Comparison of ENCODE assay signal across 1 cellular context in the genomic region with DNA sequence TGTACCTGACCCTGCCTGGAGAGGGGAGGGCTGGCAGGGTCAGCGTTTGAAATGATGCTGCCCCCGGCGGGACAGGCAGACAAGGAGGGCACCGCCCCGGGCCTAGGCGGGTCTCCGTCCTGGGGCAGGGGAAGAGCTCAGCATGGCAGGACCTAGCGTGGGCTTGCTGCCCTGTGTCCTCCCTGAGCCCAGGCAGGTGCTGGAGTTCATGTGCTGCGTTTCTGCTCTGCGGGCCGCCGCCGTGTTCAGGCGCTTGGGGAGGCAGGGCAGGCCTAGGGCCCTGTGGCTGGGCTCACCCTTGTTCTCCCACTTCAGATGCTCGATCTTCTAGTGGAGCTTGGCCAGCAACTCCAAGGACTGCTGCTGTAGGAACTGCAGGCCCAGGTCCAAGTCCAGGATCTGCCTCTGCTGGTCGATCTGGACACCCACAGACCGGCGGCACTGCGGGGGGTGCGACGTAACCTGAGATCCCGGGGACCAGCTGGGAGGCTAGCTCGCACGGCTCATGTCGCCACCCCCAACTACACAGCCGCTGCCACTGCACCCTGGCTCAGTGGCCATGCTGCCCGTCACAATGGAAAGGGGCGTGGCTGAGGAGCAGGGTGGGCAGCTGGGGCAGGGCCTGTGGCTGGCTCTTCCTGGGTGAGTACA.
TF ChIP-seq lines count a peak whose summit lies in the region.

No MANE protein-coding gene starts in this region.

TF ChIP-seq in HEK293, 187 proteins besides CTCF, POLR2A, EP300 and RAD21 (continued from another document and continues in another):
- TF ChIP-seq, protein P1, sequence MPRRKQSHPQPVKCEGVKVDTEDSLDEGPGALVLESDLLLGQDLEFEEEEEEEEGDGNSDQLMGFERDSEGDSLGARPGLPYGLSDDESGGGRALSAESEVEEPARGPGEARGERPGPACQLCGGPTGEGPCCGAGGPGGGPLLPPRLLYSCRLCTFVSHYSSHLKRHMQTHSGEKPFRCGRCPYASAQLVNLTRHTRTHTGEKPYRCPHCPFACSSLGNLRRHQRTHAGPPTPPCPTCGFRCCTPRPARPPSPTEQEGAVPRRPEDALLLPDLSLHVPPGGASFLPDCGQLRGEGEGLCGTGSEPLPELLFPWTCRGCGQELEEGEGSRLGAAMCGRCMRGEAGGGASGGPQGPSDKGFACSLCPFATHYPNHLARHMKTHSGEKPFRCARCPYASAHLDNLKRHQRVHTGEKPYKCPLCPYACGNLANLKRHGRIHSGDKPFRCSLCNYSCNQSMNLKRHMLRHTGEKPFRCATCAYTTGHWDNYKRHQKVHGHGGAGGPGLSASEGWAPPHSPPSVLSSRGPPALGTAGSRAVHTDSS (tag by site-specific recombination; IDR thresholded peaks at IDR 0.05) = no peak
- TF ChIP-seq SP3 (tag by site-specific recombination; IDR thresholded peaks at IDR 0.05) (no peak), ZFP37 (tag by site-specific recombination; IDR thresholded peaks at IDR 0.05) (no peak), ZIC2 (tag by site-specific recombination; IDR thresholded peaks at IDR 0.05) (peak; percentile 76), ZNF221 (tag by site-specific recombination; IDR thresholded peaks at IDR 0.05; ENCODE audit: borderline replicate concordance) (no peak), SP7 (tag by site-specific recombination; IDR thresholded peaks at IDR 0.05) (no peak), GLIS2 (tag by site-specific recombination; IDR thresholded peaks at IDR 0.05) (peak; percentile 35; the same call in 1 of the 2 replicates), ZNF239 (tag by site-specific recombination; IDR thresholded peaks at IDR 0.05) (no peak), WT1 (tag by site-specific recombination; IDR thresholded peaks at IDR 0.05) (no peak), ZNF549 (tag by site-specific recombination; IDR thresholded peaks at IDR 0.05) (no peak), ZBTB17 (tag by site-specific recombination; IDR thresholded peaks at IDR 0.05) (peak; percentile 31; the same call in 1 of the 2 replicates), ZNF664 (tag by site-specific recombination; IDR thresholded peaks at IDR 0.05) (no peak), GFI1B (tag by site-specific recombination; IDR thresholded peaks at IDR 0.05) (no peak), HOXD13 (CRISPR knock-in tag; IDR thresholded peaks at IDR 0.05; ENCODE audit: borderline replicate concordance) (no peak), ZBTB1 (tag by site-specific recombination; IDR thresholded peaks at IDR 0.05) (no peak), ZNF223 (tag by site-specific recombination; IDR thresholded peaks at IDR 0.05) (no peak), ZNF133 (tag by site-specific recombination; IDR thresholded peaks at IDR 0.05) (no peak), ZNF670 (tag by site-specific recombination; IDR thresholded peaks at IDR 0.05; ENCODE audit: low read depth) (no peak), ZNF169 (tag by site-specific recombination; IDR thresholded peaks at IDR 0.05) (no peak), ZNF341 (tag by site-specific recombination; IDR thresholded peaks at IDR 0.05; ENCODE audit: low read depth) (peak; percentile 34; the same call in 1 of the 2 replicates), ZXDB (tag by site-specific recombination; IDR thresholded peaks at IDR 0.05) (no peak), ZNF335 (tag by site-specific recombination; conservative IDR thresholded peaks at IDR 0.05) (peak; percentile 41; the same call in 1 of the 2 replicates), ZNF391 (tag by site-specific recombination; IDR thresholded peaks at IDR 0.05; ENCODE audit: borderline replicate concordance, low read depth) (no peak), ZNF624 (tag by site-specific recombination; IDR thresholded peaks at IDR 0.05) (no peak), ZNF76 (tag by site-specific recombination; IDR thresholded peaks at IDR 0.05; ENCODE audit: borderline replicate concordance, low read depth) (no peak), ZNF24 (tag by site-specific recombination; IDR thresholded peaks at IDR 0.05) (no peak), ZNF623 (tag by site-specific recombination; IDR thresholded peaks at IDR 0.05) (no peak), ZNF112 (tag by site-specific recombination; IDR thresholded peaks at IDR 0.05) (no peak), SCRT2 (tag by site-specific recombination; IDR thresholded peaks at IDR 0.05) (no peak), SALL2 (tag by site-specific recombination; IDR thresholded peaks at IDR 0.05; ENCODE audit: borderline replicate concordance) (no peak), BCL11A (tag by site-specific recombination; IDR thresholded peaks at IDR 0.05; ENCODE audit: low read depth) (no peak), ZNF423 (tag by site-specific recombination; IDR thresholded peaks at IDR 0.05) (no peak), ZNF48 (tag by site-specific recombination; IDR thresholded peaks at IDR 0.05) (no peak), BCL11B (tag by site-specific recombination; IDR thresholded peaks at IDR 0.05; ENCODE audit: low read depth) (no peak), ZFP41 (tag by site-specific recombination; IDR thresholded peaks at IDR 0.05; ENCODE audit: borderline replicate concordance) (no peak), ZNF416 (tag by site-specific recombination; IDR thresholded peaks at IDR 0.05) (no peak), ZNF558 (tag by site-specific recombination; IDR thresholded peaks at IDR 0.05) (no peak), ZNF214 (tag by site-specific recombination; IDR thresholded peaks at IDR 0.05; ENCODE audit: borderline replicate concordance) (no peak), KLF9 (tag by site-specific recombination; IDR thresholded peaks at IDR 0.05; ENCODE audit: low read depth) (peak; percentile 49; the same call in 1 of the 2 replicates), ZNF184 (tag by site-specific recombination; IDR thresholded peaks at IDR 0.05) (no peak), GLIS1 (tag by site-specific recombination; IDR thresholded peaks at IDR 0.05) (peak; percentile 91)
- TF ChIP-seq, protein P2, sequence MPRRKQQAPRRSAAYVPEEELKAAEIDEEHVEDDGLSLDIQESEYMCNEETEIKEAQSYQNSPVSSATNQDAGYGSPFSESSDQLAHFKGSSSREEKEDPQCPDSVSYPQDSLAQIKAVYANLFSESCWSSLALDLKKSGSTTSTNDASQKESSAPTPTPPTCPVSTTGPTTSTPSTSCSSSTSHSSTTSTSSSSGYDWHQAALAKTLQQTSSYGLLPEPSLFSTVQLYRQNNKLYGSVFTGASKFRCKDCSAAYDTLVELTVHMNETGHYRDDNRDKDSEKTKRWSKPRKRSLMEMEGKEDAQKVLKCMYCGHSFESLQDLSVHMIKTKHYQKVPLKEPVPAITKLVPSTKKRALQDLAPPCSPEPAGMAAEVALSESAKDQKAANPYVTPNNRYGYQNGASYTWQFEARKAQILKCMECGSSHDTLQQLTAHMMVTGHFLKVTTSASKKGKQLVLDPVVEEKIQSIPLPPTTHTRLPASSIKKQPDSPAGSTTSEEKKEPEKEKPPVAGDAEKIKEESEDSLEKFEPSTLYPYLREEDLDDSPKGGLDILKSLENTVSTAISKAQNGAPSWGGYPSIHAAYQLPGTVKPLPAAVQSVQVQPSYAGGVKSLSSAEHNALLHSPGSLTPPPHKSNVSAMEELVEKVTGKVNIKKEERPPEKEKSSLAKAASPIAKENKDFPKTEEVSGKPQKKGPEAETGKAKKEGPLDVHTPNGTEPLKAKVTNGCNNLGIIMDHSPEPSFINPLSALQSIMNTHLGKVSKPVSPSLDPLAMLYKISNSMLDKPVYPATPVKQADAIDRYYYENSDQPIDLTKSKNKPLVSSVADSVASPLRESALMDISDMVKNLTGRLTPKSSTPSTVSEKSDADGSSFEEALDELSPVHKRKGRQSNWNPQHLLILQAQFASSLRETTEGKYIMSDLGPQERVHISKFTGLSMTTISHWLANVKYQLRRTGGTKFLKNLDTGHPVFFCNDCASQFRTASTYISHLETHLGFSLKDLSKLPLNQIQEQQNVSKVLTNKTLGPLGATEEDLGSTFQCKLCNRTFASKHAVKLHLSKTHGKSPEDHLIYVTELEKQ (tag by site-specific recombination; IDR thresholded peaks at IDR 0.05; ENCODE audit: borderline replicate concordance) = no peak
- TF ChIP-seq, protein P3, sequence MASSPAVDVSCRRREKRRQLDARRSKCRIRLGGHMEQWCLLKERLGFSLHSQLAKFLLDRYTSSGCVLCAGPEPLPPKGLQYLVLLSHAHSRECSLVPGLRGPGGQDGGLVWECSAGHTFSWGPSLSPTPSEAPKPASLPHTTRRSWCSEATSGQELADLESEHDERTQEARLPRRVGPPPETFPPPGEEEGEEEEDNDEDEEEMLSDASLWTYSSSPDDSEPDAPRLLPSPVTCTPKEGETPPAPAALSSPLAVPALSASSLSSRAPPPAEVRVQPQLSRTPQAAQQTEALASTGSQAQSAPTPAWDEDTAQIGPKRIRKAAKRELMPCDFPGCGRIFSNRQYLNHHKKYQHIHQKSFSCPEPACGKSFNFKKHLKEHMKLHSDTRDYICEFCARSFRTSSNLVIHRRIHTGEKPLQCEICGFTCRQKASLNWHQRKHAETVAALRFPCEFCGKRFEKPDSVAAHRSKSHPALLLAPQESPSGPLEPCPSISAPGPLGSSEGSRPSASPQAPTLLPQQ (tag by site-specific recombination; IDR thresholded peaks at IDR 0.05) = no peak
- TF ChIP-seq, protein P4, sequence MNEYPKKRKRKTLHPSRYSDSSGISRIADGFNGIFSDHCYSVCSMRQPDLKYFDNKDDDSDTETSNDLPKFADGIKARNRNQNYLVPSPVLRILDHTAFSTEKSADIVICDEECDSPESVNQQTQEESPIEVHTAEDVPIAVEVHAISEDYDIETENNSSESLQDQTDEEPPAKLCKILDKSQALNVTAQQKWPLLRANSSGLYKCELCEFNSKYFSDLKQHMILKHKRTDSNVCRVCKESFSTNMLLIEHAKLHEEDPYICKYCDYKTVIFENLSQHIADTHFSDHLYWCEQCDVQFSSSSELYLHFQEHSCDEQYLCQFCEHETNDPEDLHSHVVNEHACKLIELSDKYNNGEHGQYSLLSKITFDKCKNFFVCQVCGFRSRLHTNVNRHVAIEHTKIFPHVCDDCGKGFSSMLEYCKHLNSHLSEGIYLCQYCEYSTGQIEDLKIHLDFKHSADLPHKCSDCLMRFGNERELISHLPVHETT (tag by site-specific recombination; IDR thresholded peaks at IDR 0.05) = no peak
- TF ChIP-seq, protein P5, sequence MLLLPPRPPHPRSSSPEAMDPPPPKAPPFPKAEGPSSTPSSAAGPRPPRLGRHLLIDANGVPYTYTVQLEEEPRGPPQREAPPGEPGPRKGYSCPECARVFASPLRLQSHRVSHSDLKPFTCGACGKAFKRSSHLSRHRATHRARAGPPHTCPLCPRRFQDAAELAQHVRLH (tag by site-specific recombination; IDR thresholded peaks at IDR 0.05) = no peak
- TF ChIP-seq, protein P6, sequence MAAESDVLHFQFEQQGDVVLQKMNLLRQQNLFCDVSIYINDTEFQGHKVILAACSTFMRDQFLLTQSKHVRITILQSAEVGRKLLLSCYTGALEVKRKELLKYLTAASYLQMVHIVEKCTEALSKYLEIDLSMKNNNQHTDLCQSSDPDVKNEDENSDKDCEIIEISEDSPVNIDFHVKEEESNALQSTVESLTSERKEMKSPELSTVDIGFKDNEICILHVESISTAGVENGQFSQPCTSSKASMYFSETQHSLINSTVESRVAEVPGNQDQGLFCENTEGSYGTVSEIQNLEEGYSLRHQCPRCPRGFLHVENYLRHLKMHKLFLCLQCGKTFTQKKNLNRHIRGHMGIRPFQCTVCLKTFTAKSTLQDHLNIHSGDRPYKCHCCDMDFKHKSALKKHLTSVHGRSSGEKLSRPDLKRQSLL (tag by site-specific recombination; IDR thresholded peaks at IDR 0.05) = no peak
- TF ChIP-seq, protein P7, sequence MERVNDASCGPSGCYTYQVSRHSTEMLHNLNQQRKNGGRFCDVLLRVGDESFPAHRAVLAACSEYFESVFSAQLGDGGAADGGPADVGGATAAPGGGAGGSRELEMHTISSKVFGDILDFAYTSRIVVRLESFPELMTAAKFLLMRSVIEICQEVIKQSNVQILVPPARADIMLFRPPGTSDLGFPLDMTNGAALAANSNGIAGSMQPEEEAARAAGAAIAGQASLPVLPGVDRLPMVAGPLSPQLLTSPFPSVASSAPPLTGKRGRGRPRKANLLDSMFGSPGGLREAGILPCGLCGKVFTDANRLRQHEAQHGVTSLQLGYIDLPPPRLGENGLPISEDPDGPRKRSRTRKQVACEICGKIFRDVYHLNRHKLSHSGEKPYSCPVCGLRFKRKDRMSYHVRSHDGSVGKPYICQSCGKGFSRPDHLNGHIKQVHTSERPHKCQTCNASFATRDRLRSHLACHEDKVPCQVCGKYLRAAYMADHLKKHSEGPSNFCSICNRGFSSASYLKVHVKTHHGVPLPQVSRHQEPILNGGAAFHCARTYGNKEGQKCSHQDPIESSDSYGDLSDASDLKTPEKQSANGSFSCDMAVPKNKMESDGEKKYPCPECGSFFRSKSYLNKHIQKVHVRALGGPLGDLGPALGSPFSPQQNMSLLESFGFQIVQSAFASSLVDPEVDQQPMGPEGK (tag by site-specific recombination; IDR thresholded peaks at IDR 0.05) = no peak
- TF ChIP-seq, protein P8, sequence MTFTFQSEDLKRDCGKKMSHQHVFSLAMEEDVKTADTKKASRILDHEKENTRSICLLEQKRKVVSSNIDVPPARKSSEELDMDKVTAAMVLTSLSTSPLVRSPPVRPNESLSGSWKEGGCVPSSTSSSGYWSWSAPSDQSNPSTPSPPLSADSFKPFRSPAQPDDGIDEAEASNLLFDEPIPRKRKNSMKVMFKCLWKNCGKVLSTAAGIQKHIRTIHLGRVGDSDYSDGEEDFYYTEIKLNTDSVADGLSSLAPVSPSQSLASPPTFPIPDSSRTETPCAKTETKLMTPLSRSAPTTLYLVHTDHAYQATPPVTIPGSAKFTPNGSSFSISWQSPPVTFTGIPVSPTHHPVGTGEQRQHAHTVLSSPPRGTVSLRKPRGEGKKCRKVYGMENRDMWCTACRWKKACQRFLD (tag by site-specific recombination; IDR thresholded peaks at IDR 0.05) = no peak
- TF ChIP-seq, protein P9, sequence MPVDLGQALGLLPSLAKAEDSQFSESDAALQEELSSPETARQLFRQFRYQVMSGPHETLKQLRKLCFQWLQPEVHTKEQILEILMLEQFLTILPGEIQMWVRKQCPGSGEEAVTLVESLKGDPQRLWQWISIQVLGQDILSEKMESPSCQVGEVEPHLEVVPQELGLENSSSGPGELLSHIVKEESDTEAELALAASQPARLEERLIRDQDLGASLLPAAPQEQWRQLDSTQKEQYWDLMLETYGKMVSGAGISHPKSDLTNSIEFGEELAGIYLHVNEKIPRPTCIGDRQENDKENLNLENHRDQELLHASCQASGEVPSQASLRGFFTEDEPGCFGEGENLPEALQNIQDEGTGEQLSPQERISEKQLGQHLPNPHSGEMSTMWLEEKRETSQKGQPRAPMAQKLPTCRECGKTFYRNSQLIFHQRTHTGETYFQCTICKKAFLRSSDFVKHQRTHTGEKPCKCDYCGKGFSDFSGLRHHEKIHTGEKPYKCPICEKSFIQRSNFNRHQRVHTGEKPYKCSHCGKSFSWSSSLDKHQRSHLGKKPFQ (tag by site-specific recombination; IDR thresholded peaks at IDR 0.05) = no peak
- TF ChIP-seq, protein P10, sequence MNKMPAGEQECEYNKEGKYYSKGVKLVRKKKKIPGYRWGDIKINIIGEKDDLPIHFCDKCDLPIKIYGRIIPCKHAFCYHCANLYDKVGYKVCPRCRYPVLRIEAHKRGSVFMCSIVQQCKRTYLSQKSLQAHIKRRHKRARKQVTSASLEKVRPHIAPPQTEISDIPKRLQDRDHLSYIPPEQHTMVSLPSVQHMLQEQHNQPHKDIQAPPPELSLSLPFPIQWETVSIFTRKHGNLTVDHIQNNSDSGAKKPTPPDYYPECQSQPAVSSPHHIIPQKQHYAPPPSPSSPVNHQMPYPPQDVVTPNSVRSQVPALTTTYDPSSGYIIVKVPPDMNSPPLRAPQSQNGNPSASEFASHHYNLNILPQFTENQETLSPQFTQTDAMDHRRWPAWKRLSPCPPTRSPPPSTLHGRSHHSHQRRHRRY (tag by site-specific recombination; IDR thresholded peaks at IDR 0.05) = no peak
